ENCODE assay signal across 39 cellular contexts in genomic region chr1:199404976-199405375, GRCh38.
A peak's percentile ranks its signal among the peaks of the same experiment; 100 is the strongest.
DNase-seq lines count a peak whose midpoint lies in the region; ATAC-seq and TF ChIP-seq lines count a peak whose summit lies in the region.
"Had no signal": no experiment of that assay in that cellular context is flagged by ENCODE, and none has a peak within 500 bp of the region (broad histone marks: within the 10 kb centered on the region; RNA-seq: fewer than 3 reads in every experiment).

No MANE protein-coding gene starts in this region.

- TF ChIP-seq CTCF in Loucy (conservative IDR thresholded peaks at IDR 0.05; ENCODE audit: low read length) = no peak
- no peak for TF ChIP-seq CTCF in chondrocyte (IDR thresholded peaks at IDR 0.05)
- TF ChIP-seq CTCF in osteocyte (IDR thresholded peaks at IDR 0.05) = no peak

- H3K9me3 ChIP-seq in Loucy (ENCODE audit: insufficient read depth, low read depth, low read length) = no peaks in the 10 kb centered on the region
- H3K9me3 ChIP-seq: BE2C, left lung, pancreas, spleen, testis, uterus had no signal

- peaks cover 6% of the 10 kb centered on the region for H3K4me1 ChIP-seq in Loucy (ENCODE audit: insufficient read depth, low read length, poor library complexity, severe bottlenecking)
- H3K4me1 ChIP-seq: BE2C, left lung, pancreas, right atrium auricular region, testis, uterus had no signal

- no peak overlapping the region for H3K4me2 ChIP-seq in Loucy (ENCODE audit: low read depth, low read length, poor library complexity, severe bottlenecking)
- H3K4me2 ChIP-seq: KMS-11 had no signal

- no peaks in the 10 kb centered on the region for H3F3A ChIP-seq in Loucy (ENCODE audit: low read depth)

- H3K27me3 Mint-ChIP-seq in chondrocyte (ENCODE audit: low read depth) = no peaks in the 10 kb centered on the region
- H3K27me3 Mint-ChIP-seq in osteocyte (ENCODE audit: unreplicated experiment) = no peaks in the 10 kb centered on the region

- DNase-seq in EL = peak; percentile 66
- DNase-seq in chondrocyte (ENCODE audit: low spot score) = no peak
- DNase-seq in osteocyte (ENCODE audit: extremely low spot score, unreplicated experiment) = no peak
- DNase-seq in AML-193 (lab: John Stamatoyannopoulos, UW) = no peak
- no peak for DNase-seq in islet precursor cell
- DNase-seq in activated CD4-positive, CD25-positive, alpha-beta regulatory T cell treated with anti-CD3 and anti-CD28 coated beads, Interleukin-2, amount 50 U/mL, for 72 hours = no peak
- DNase-seq: activated CD4-positive, alpha-beta T cell treated with anti-CD3 and anti-CD28 coated beads for 4 hours; activated CD8-positive, alpha-beta memory T cell treated with anti-CD3 and anti-CD28 coated beads for 24 hours; activated naive CD4-positive, alpha-beta T cell treated with anti-CD3 and anti-CD28 coated beads, Interleukin-2, amount 50 U/mL, for 16 hours; activated T-cell treated with anti-CD3 and anti-CD28 coated beads for 4 hours; BE2C; CD8-positive, alpha-beta memory T cell; dorsolateral prefrontal cortex; glutamatergic neuron; left lung; mesendoderm; NCI-H1417 treated with DMSO at 0.1 percent for 48 hours; NCI-H2081; NCI-H226; NCI-H526 treated with DMSO at 0.1 percent for 48 hours; NK-92 treated with Interleukin-12 subunit alpha and Interleukin-12 subunit beta, amount 100 ng/mL, for 24 hours; pancreas; PC-3; spleen; stimulated activated CD4-positive, alpha-beta T cell treated with anti-CD3 and anti-CD28 coated beads, Interleukin-2, amount 100 ng/mL, for 24 hours; stimulated activated CD8-positive, alpha-beta memory T cell treated with anti-CD3 and anti-CD28 coated beads, Interleukin-4, amount 100 ng/mL, for 48 hours; SW 1271; T-helper 9 cell; testis; uterus had no signal

- 0 out of 2 replicates have a peak overlapping the region, but pooled peaks have one; percentile 5 for H2AFZ ChIP-seq in Loucy (ENCODE audit: low read length)

- H3K79me2 ChIP-seq in Loucy (ENCODE audit: insufficient read depth, low read length) = no peaks in the 10 kb centered on the region

- H3K27me3 ChIP-seq in Loucy (ENCODE audit: insufficient read depth, low read length, poor library complexity, severe bottlenecking) = no peaks in the 10 kb centered on the region
- H3K27me3 ChIP-seq: BE2C, dorsolateral prefrontal cortex, left lung, pancreas, right atrium auricular region, spleen, testis, uterus had no signal

- H3K36me3 ChIP-seq in Loucy (ENCODE audit: insufficient read depth, low read length) = no peaks in the 10 kb centered on the region
- H3K36me3 ChIP-seq: BE2C, left lung, pancreas, right atrium auricular region, spleen, uterus had no signal

- H3K36me3 Mint-ChIP-seq in chondrocyte (ENCODE audit: low read depth) (no peaks in the 10 kb centered on the region), osteocyte (ENCODE audit: unreplicated experiment) (no peaks in the 10 kb centered on the region)
- H3K36me3 Mint-ChIP-seq: CD8-positive, alpha-beta memory T cell had no signal

- ATAC-seq in HG03039 (IDR thresholded peaks at IDR 0.05; ENCODE audit: unreplicated experiment) = no peak
- ATAC-seq: left lung, pancreas, PC-3, Right ventricle myocardium inferior had no signal

- H3K27ac Mint-ChIP-seq in chondrocyte (ENCODE audit: unreplicated experiment) = peak overlapping the region; percentile 28
- H3K27ac Mint-ChIP-seq in osteocyte (ENCODE audit: unreplicated experiment) = peak overlapping the region; percentile 95
- H3K27ac Mint-ChIP-seq: activated T-helper 2 cell treated with anti-CD3 and anti-CD28 coated beads, Interferon-gamma antibody, Interleukin-2, Interleukin-4, amounts not matched to agents 10 μg/mL and 5 μg/mL and 100 μg/mL, durations not matched to agents 14 hours and 24 hours and 36 hours; CD8-positive, alpha-beta memory T cell; stimulated activated naive CD8-positive, alpha-beta T cell treated with anti-CD3 and anti-CD28 coated beads, Interleukin-15, Interleukin-2, amounts not matched to agents 100 ng/mL and 50 ng/mL, for 24 hours had no signal

- H3K4me1 Mint-ChIP-seq in chondrocyte (ENCODE audit: low read depth) (peaks cover 49% of the 10 kb centered on the region), osteocyte (ENCODE audit: unreplicated experiment) (peaks cover 55% of the 10 kb centered on the region)
- H3K4me1 Mint-ChIP-seq: CD8-positive, alpha-beta memory T cell; neural crest cell had no signal

- no peaks in the 10 kb centered on the region for H3K9me2 ChIP-seq in Loucy (replicated peaks; ENCODE audit: low read depth, low read length)

- no peak overlapping the region for H3K4me3 ChIP-seq in Loucy (ENCODE audit: low read length, poor library complexity, severe bottlenecking)
- H3K4me3 ChIP-seq: dorsolateral prefrontal cortex, left lung, pancreas, right atrium auricular region, spleen, testis, uterus had no signal

- H3K9ac ChIP-seq in Loucy (ENCODE audit: low read depth, low read length, poor library complexity, severe bottlenecking) = no peak overlapping the region
- H3K9ac ChIP-seq: KMS-11 had no signal

- H4K20me1 ChIP-seq in Loucy (ENCODE audit: insufficient read depth, low read length, poor library complexity, severe bottlenecking) = no peaks in the 10 kb centered on the region

- peaks cover 3% of the 10 kb centered on the region for H3K9me3 Mint-ChIP-seq in chondrocyte (ENCODE audit: low read depth)
- no peaks in the 10 kb centered on the region for H3K9me3 Mint-ChIP-seq in osteocyte (ENCODE audit: unreplicated experiment)
- H3K9me3 Mint-ChIP-seq: activated T-helper 2 cell treated with anti-CD3 and anti-CD28 coated beads, Interferon-gamma antibody, Interleukin-2, Interleukin-4, amounts not matched to agents 10 μg/mL and 5 μg/mL and 100 μg/mL, durations not matched to agents 14 hours and 24 hours and 36 hours; central memory CD8-positive, alpha-beta T cell; stimulated activated naive CD8-positive, alpha-beta T cell treated with anti-CD3 and anti-CD28 coated beads, Interleukin-15, Interleukin-2, amounts not matched to agents 100 ng/mL and 50 ng/mL, for 24 hours had no signal

- H3K4me3 Mint-ChIP-seq in chondrocyte (ENCODE audit: unreplicated experiment) = no peak overlapping the region
- no peak overlapping the region for H3K4me3 Mint-ChIP-seq in osteocyte (ENCODE audit: unreplicated experiment)
- H3K4me3 Mint-ChIP-seq: CD8-positive, alpha-beta memory T cell; central memory CD8-positive, alpha-beta T cell; neural crest cell; stimulated activated naive CD8-positive, alpha-beta T cell treated with anti-CD3 and anti-CD28 coated beads, Interleukin-15, Interleukin-2, amounts not matched to agents 100 ng/mL and 50 ng/mL, for 24 hours had no signal
